ENCODE assay signal across 16 cellular contexts in genomic region chr3:37457392-37458065, GRCh38. TPM values are rescaled to one million over a fixed set of nuclear protein-coding genes. Genes with fewer than 3 reads are reported as not detected.
DNase-seq lines count a peak whose midpoint lies in the region; ATAC-seq and TF ChIP-seq lines count a peak whose summit lies in the region.
"Had no signal": no experiment of that assay in that cellular context is flagged by ENCODE, and none has a peak within 500 bp of the region (broad histone marks: within the 10 kb centered on the region; RNA-seq: fewer than 3 reads in every experiment).

No MANE protein-coding gene starts in this region.

- CTCF ChIA-PET in activated CD4-positive, alpha-beta T cell treated with anti-CD3 and anti-CD28 coated beads for 36 hours (lab: Charles Lee), result interaction anchor here (0.5 to 0.7 kb wide), 3 partner anchors 190 to 613 kb away, joined by 3 read pairs; no protein-coding TSS in a partner anchor

- peaks cover 48% of the 10 kb centered on the region for H3K4me1 Mint-ChIP-seq in dendritic cell treated with granulocyte-macrophage colony-stimulating factor and Interleukin-4, amounts not matched to agents 40 ng/mL and 50 ng/mL, for 4 days (ENCODE audit: low read depth)
- H3K4me1 Mint-ChIP-seq in natural killer cell treated with Interleukin-12 subunit alpha and Interleukin-12 subunit beta and Interleukin-15 and Interleukin-18, amount 100 ng/mL, for 72 hours (ENCODE audit: low read depth in 2 of 2), result peaks cover 5 to 7% of the 10 kb centered on the region in 2 donors
- no peaks in the 10 kb centered on the region for H3K4me1 Mint-ChIP-seq in activated CD4-positive, alpha-beta T cell treated with anti-CD3 and anti-CD28 coated beads for 36 hours

- H3K4me3 ChIP-seq in upper lobe of right lung, result no peak overlapping the region

- no peaks in the 10 kb centered on the region for H3K36me3 ChIP-seq in upper lobe of right lung

- no peak for ATAC-seq in upper lobe of right lung
- ATAC-seq in natural killer cell treated with Interleukin-12 subunit alpha and Interleukin-12 subunit beta and Interleukin-15 and Interleukin-18, amount 100 ng/mL, for 72 hours, result no peak
- no peak for ATAC-seq in activated CD4-positive, alpha-beta T cell treated with anti-CD3 and anti-CD28 coated beads for 36 hours
- ATAC-seq: left colon had no signal

- H3K9me3 ChIP-seq in upper lobe of right lung, result no peaks in the 10 kb centered on the region

- H3K27me3 Mint-ChIP-seq in dendritic cell treated with granulocyte-macrophage colony-stimulating factor and Interleukin-4, amounts not matched to agents 40 ng/mL and 50 ng/mL, for 4 days, result peaks cover 45% of the 10 kb centered on the region
- H3K27me3 Mint-ChIP-seq in natural killer cell treated with Interleukin-12 subunit alpha and Interleukin-12 subunit beta and Interleukin-15 and Interleukin-18, amount 100 ng/mL, for 72 hours, result peaks cover 44 to 68% of the 10 kb centered on the region in 2 donors
- H3K27me3 Mint-ChIP-seq in activated CD4-positive, alpha-beta T cell treated with anti-CD3 and anti-CD28 coated beads for 36 hours, result peaks cover 44% of the 10 kb centered on the region

- peak overlapping the region; percentile 16 for H3K27ac Mint-ChIP-seq in dendritic cell treated with granulocyte-macrophage colony-stimulating factor and Interleukin-4, amounts not matched to agents 40 ng/mL and 50 ng/mL, for 4 days
- H3K27ac Mint-ChIP-seq in natural killer cell treated with Interleukin-12 subunit alpha and Interleukin-12 subunit beta and Interleukin-15 and Interleukin-18, amount 100 ng/mL, for 72 hours, result no peak overlapping the region
- H3K27ac Mint-ChIP-seq in activated CD4-positive, alpha-beta T cell treated with anti-CD3 and anti-CD28 coated beads for 36 hours, result no peak overlapping the region
- H3K27ac Mint-ChIP-seq: activated CD4-positive, alpha-beta memory T cell treated with anti-CD3 and anti-CD28 coated beads for 36 hours had no signal

- H3K27ac ChIP-seq in upper lobe of right lung, result peak overlapping the region; percentile 15

- intact Hi-C loops in dendritic cell treated with granulocyte-macrophage colony-stimulating factor and Interleukin-4, amounts not matched to agents 40 ng/mL and 50 ng/mL, for 4 days (cut with micrococcal nuclease), result no loop called here
- intact Hi-C loops in upper lobe of right lung (cut with DNase I), result no loop called here
- intact Hi-C loops in activated CD4-positive, alpha-beta T cell treated with anti-CD3 and anti-CD28 coated beads for 36 hours (cut with DNase I, micrococcal nuclease), result no loop called here

- H3K27me3 ChIP-seq in upper lobe of right lung, result no peaks in the 10 kb centered on the region

- peaks cover under 1% of the 10 kb centered on the region for H3K9me3 Mint-ChIP-seq in dendritic cell treated with granulocyte-macrophage colony-stimulating factor and Interleukin-4, amounts not matched to agents 40 ng/mL and 50 ng/mL, for 4 days
- H3K9me3 Mint-ChIP-seq in natural killer cell treated with Interleukin-12 subunit alpha and Interleukin-12 subunit beta and Interleukin-15 and Interleukin-18, amount 100 ng/mL, for 72 hours, result no peaks in the 10 kb centered on the region
- H3K9me3 Mint-ChIP-seq in activated CD4-positive, alpha-beta T cell treated with anti-CD3 and anti-CD28 coated beads for 36 hours (ENCODE audit: low read depth), result no peaks in the 10 kb centered on the region
- H3K9me3 Mint-ChIP-seq: activated CD4-positive, alpha-beta memory T cell treated with anti-CD3 and anti-CD28 coated beads for 36 hours had no signal

- H3K36me3 Mint-ChIP-seq in dendritic cell treated with granulocyte-macrophage colony-stimulating factor and Interleukin-4, amounts not matched to agents 40 ng/mL and 50 ng/mL, for 4 days (ENCODE audit: low read depth), result no peaks in the 10 kb centered on the region
- no peaks in the 10 kb centered on the region for H3K36me3 Mint-ChIP-seq in natural killer cell treated with Interleukin-12 subunit alpha and Interleukin-12 subunit beta and Interleukin-15 and Interleukin-18, amount 100 ng/mL, for 72 hours
- H3K36me3 Mint-ChIP-seq in activated CD4-positive, alpha-beta T cell treated with anti-CD3 and anti-CD28 coated beads for 36 hours (ENCODE audit: low read depth), result no peaks in the 10 kb centered on the region
- H3K36me3 Mint-ChIP-seq: activated CD4-positive, alpha-beta memory T cell treated with anti-CD3 and anti-CD28 coated beads for 36 hours had no signal

- POLR2A ChIA-PET in activated CD4-positive, alpha-beta T cell treated with anti-CD3 and anti-CD28 coated beads for 36 hours (lab: Charles Lee), result no interaction called here

- H3K4me1 ChIP-seq in upper lobe of right lung, result peaks cover 54% of the 10 kb centered on the region

- peak; percentile 26 for DNase-seq in SIG-M5 treated with dmso at 0.1 percent for 504 hours (lab: John Stamatoyannopoulos, UW; ENCODE audit: unreplicated experiment)
- no peak for DNase-seq in SIG-M5 (lab: John Stamatoyannopoulos, UW)
- peak; percentile 7 to 66 for DNase-seq in lung microvascular endothelial cell (ENCODE audit: low read depth in 2 of 2)
- no peak for DNase-seq in upper lobe of right lung
- no peak for DNase-seq in natural killer cell treated with Interleukin-12 subunit alpha and Interleukin-12 subunit beta and Interleukin-15 and Interleukin-18, amount 100 ng/mL, for 72 hours (ENCODE audit: low spot score)
- no peak for DNase-seq in activated CD4-positive, alpha-beta T cell treated with anti-CD3 and anti-CD28 coated beads for 36 hours
- no peak for DNase-seq in COLO829 (ENCODE audit: low spot score)
- DNase-seq: activated CD4-positive, alpha-beta memory T cell treated with anti-CD3 and anti-CD28 coated beads for 36 hours; activated naive CD4-positive, alpha-beta T cell treated with anti-CD3 and anti-CD28 coated beads, Interleukin-2, amount 50 U/mL, for 16 hours; cortex of kidney; DMS153; left colon; NCI-H1092 treated with DMSO at 0.1 percent for 48 hours; NCI-H526 had no signal

- H3K4me3 Mint-ChIP-seq in dendritic cell treated with granulocyte-macrophage colony-stimulating factor and Interleukin-4, amounts not matched to agents 40 ng/mL and 50 ng/mL, for 4 days, result no peak overlapping the region
- no peak overlapping the region for H3K4me3 Mint-ChIP-seq in natural killer cell treated with Interleukin-12 subunit alpha and Interleukin-12 subunit beta and Interleukin-15 and Interleukin-18, amount 100 ng/mL, for 72 hours
- no peak overlapping the region for H3K4me3 Mint-ChIP-seq in activated CD4-positive, alpha-beta T cell treated with anti-CD3 and anti-CD28 coated beads for 36 hours
- H3K4me3 Mint-ChIP-seq: activated CD4-positive, alpha-beta memory T cell treated with anti-CD3 and anti-CD28 coated beads for 36 hours had no signal

- TF ChIP-seq CTCF in upper lobe of right lung (IDR thresholded peaks at IDR 0.05), result no peak

RNA-seq across cellular contexts. Expression of gene ITGA9, which starts 5.6 kb away (rescaled TPM):
- total RNA-seq in lung microvascular endothelial cell (16.3 and 24.2 TPM in 2 replicates), upper lobe of right lung (48.8 TPM)
- 1 to 10 TPM; 1.5 TPM for total RNA-seq in natural killer cell treated with Interleukin-12 subunit alpha and Interleukin-12 subunit beta and Interleukin-15 and Interleukin-18, amount 100 ng/mL, for 72 hours
- under 1 TPM in 1 of 2 experiments, not detected in 1; 0.02 TPM for total RNA-seq in activated CD4-positive, alpha-beta T cell treated with anti-CD3 and anti-CD28 coated beads for 36 hours
- total RNA-seq: HT-29 had no signal

Comparison
In these comparisons a context has a peak if more than half of its experiments do, and no peak if none do; other contexts are left out.
1. DNase-seq: peak in SIG-M5 treated with dmso at 0.1 percent for 504 hours (single experiment) and lung microvascular endothelial cell (2 of 2); none in SIG-M5 (single experiment), upper lobe of right lung (single experiment), natural killer cell treated with Interleukin-12 subunit alpha and Interleukin-12 subunit beta and Interleukin-15 and Interleukin-18, amount 100 ng/mL, for 72 hours (single experiment), activated CD4-positive, alpha-beta T cell treated with anti-CD3 and anti-CD28 coated beads for 36 hours (single experiment) and COLO829 (single experiment).